Comparison of ENCODE assay signal across 30 cellular contexts in genomic region chr1:2573250-2573649, GRCh38. TPM values are rescaled to one million over a fixed set of nuclear protein-coding genes. Genes with fewer than 3 reads are reported as not detected.
"Had no signal": no experiment of that assay in that cellular context is flagged by ENCODE, and none has a peak within 500 bp of the region (broad histone marks: within the 10 kb centered on the region; RNA-seq: fewer than 3 reads in every experiment).

No MANE protein-coding gene starts in this region.

- ATAC-seq: effector memory CD8-positive, alpha-beta T cell; heart right ventricle; left cardiac atrium; left lung; natural killer cell treated with Interleukin-12 subunit alpha and Interleukin-12 subunit beta and Interleukin-15 and Interleukin-18, amount 100 ng/mL, for 72 hours; sciatic nerve had no signal

- H3K4me1 ChIP-seq: parathyroid adenoma had no signal

- H3K27ac ChIP-seq: coronary artery, esophagus squamous epithelium, heart right ventricle, left lung, neutrophil, parathyroid adenoma, stomach, thyroid gland, vagina had no signal

- H3K9me3 Mint-ChIP-seq: neural crest cell had no signal

- H3K9me3 ChIP-seq: neutrophil, thyroid gland, vagina had no signal

- H3K4me1 Mint-ChIP-seq: neural crest cell had no signal

- H3K27me3 Mint-ChIP-seq: effector memory CD8-positive, alpha-beta T cell; natural killer cell treated with Interleukin-12 subunit alpha and Interleukin-12 subunit beta and Interleukin-15 and Interleukin-18, amount 100 ng/mL, for 72 hours; progenitor cell of endocrine pancreas had no signal

- H3K36me3 ChIP-seq: esophagus squamous epithelium, heart right ventricle, left lung, neutrophil, stomach, thyroid gland, vagina had no signal

- H3K4me3 Mint-ChIP-seq: effector memory CD8-positive, alpha-beta T cell; natural killer cell treated with Interleukin-12 subunit alpha and Interleukin-12 subunit beta and Interleukin-15 and Interleukin-18, amount 100 ng/mL, for 72 hours; neural crest cell had no signal

- H3K4me3 ChIP-seq: coronary artery, esophagus squamous epithelium, heart right ventricle, left lung, smooth muscle cell, stomach, thyroid gland, vagina had no signal

- DNase-seq: effector memory CD8-positive, alpha-beta T cell; erythroblast; esophagus squamous epithelium; foreskin melanocyte; glutamatergic neuron; heart right ventricle; hippocampal formation; left cardiac atrium; left lung; mammary epithelial cell; stimulated activated CD4-positive, alpha-beta T cell treated with anti-CD3 and anti-CD28 coated beads, Interleukin-12 subunit alpha, Interleukin-12 subunit beta, amount 100 ng/mL, for 4 hours; stimulated activated CD4-positive, alpha-beta T cell treated with anti-CD3 and anti-CD28 coated beads, Interleukin-1b, Interleukin-23, amount 100 ng/mL, for 48 hours; stimulated activated CD4-positive, alpha-beta T cell treated with anti-CD3 and anti-CD28 coated beads, Interleukin-4, amount 100 ng/mL, for 1 hour; stimulated activated CD8-positive, alpha-beta memory T cell treated with anti-CD3 and anti-CD28 coated beads, Interleukin-4, amount 100 ng/mL, for 48 hours; stimulated activated naive CD4-positive, alpha-beta T cell treated with Interleukin-2 at 50 U/mL for 16 hours; stomach; thyroid gland; trophoblast cell had no signal

- H3K27ac Mint-ChIP-seq: effector memory CD8-positive, alpha-beta T cell; progenitor cell of endocrine pancreas had no signal

RNA-seq across cellular contexts. Expression of gene TNFRSF14, which starts 17.1 kb away (rescaled TPM):
- total RNA-seq: smooth muscle cell had no signal
- polyA plus RNA-seq: smooth muscle cell had no signal

RNA-seq across cellular contexts. Expression of gene HES5, which starts 43.2 kb away (rescaled TPM):
- total RNA-seq: mammary epithelial cell; mononuclear cell; natural killer cell treated with Interleukin-12 subunit alpha and Interleukin-12 subunit beta and Interleukin-15 and Interleukin-18, amount 100 ng/mL, for 72 hours; omental fat pad; thyroid gland; vagina had no signal
- polyA plus RNA-seq: mammary epithelial cell had no signal

RNA-seq across cellular contexts. Expression of gene MMEL1, which starts 59.6 kb away (rescaled TPM):
- total RNA-seq: kidney epithelial cell, mammary epithelial cell, smooth muscle cell had no signal
- polyA plus RNA-seq: mammary epithelial cell had no signal
